Comparison of ENCODE assay signal across 19 cellular contexts in the genomic region with DNA sequence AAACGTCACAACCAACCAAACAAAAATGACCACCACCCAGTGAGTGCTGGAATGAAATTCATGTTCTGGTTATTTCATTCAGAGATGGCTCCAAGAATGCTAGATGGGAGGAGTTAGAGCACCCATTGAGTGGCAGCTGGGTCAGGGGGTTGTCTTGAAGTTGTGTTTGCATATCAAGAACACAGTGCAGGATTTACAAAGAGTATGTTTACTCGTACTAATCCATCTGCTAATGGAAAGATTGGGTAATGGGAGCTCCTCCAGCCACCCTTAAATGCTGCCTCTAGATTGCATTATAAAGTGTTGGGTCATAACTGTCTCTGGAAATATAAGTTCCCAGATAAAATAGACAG. TPM values are rescaled to one million over a fixed set of nuclear protein-coding genes. Genes with fewer than 3 reads are reported as not detected.
A peak's percentile ranks its signal among the peaks of the same experiment; 100 is the strongest.
DNase-seq lines count a peak whose midpoint lies in the region; ATAC-seq, FAIRE-seq and TF ChIP-seq lines count a peak whose summit lies in the region.
"Had no signal": no experiment of that assay in that cellular context is flagged by ENCODE, and none has a peak within 500 bp of the region (broad histone marks: within the 10 kb centered on the region; RNA-seq: fewer than 3 reads in every experiment).

No MANE protein-coding gene starts in this region.

- peak overlapping the region in 2 of 3 donors; percentile 43 to 61 for H3K4me3 ChIP-seq in breast epithelium
- peak overlapping the region; percentile 42 for H3K4me3 ChIP-seq in WERI-Rb-1 (ENCODE audit: low read depth, low read length)
- H3K4me3 ChIP-seq in HepG2 (replicated peaks in 1 of 3; ENCODE audit: insufficient read depth in 1 of 3, low read depth in 2 of 3, low read length in 3 of 3) = peak overlapping the region in 2 of 3 experiments; percentile 44 to 61; a peak in 3 of 6 replicates
- peak overlapping the region; percentile 27 to 53 (median 32) for H3K4me3 ChIP-seq in tibial nerve

- intact Hi-C loops in breast epithelium (cut with DNase I; ENCODE audit: low total_unique reads) = no loop called here
- intact Hi-C loops in MCF 10A (cut with micrococcal nuclease) = no loop called here
- intact Hi-C loops in HepG2 (cut with micrococcal nuclease; ENCODE audit: unreplicated experiment) = no loop called here

- H3K4me2 ChIP-seq in HepG2 (ENCODE audit: low read depth, low read length) = peak overlapping the region; percentile 73

- no peak overlapping the region for H2AFZ ChIP-seq in HepG2 (ENCODE audit: low read length)

- DNase-seq in breast epithelium (ENCODE audit: low spot score in 2 of 2) (no peak), MCF 10A (ENCODE audit: unreplicated experiment) (no peak), WERI-Rb-1 (no peak), HepG2 (ENCODE audit: low spot score) (peak; percentile 56), tibial nerve (ENCODE audit: low spot score in 2 of 2) (no peak), SIG-M5 treated with dmso at 0.1 percent for 504 hours (lab: John Stamatoyannopoulos, UW; ENCODE audit: unreplicated experiment) (no peak), D721Med (ENCODE audit: insufficient read length, low spot score) (no peak)
- DNase-seq: activated CD8-positive, alpha-beta memory T cell treated with anti-CD3 and anti-CD28 coated beads for 24 hours; activated naive CD4-positive, alpha-beta T cell treated with anti-CD3 and anti-CD28 coated beads, Interleukin-2, amount 50 U/mL, for 16 hours; cortex of kidney; EL; NCI-H1436; T-helper 17 cell; transverse colon had no signal

- in situ Hi-C loops in HepG2 (cut with HindIII; ENCODE audit: extremely low pct_ligation_motif_present, low pct_unique_long_range_greater_than_20kb) = no loop called here

- 0% methylated on average over 2 of the region's 2 CpGs for WGBS in HepG2 (ENCODE audit: low lambda C conversion rate)
- 3% methylated on average over 2 of the region's 2 CpGs for WGBS in tibial nerve, 2 donors

- peak; percentile 70 for FAIRE-seq in HepG2 (lab: Jason Lieb, UNC)
- FAIRE-seq in D721Med (lab: Jason Lieb, UNC) = no peak
- FAIRE-seq: frontal cortex, GM18507 had no signal

- H3K9me3 Mint-ChIP-seq in MCF 10A (ENCODE audit: unreplicated experiment) = no peaks in the 10 kb centered on the region

- H3K27me3 Mint-ChIP-seq in MCF 10A (ENCODE audit: insufficient read depth, unreplicated experiment) = no peaks in the 10 kb centered on the region

- H3K4me3 Mint-ChIP-seq in MCF 10A (ENCODE audit: unreplicated experiment) = no peak overlapping the region
- H3K4me3 Mint-ChIP-seq: memory B cell, T-helper 17 cell had no signal

- TF ChIP-seq CTCF in breast epithelium (IDR thresholded peaks at IDR 0.05) (no peak), MCF 10A (IDR thresholded peaks at IDR 0.05; ENCODE audit: unreplicated experiment) (no peak), WERI-Rb-1 (IDR thresholded peaks at IDR 0.05; ENCODE audit: low read depth, low read length) (no peak), HepG2 (CRISPR knock-in tag; IDR thresholded peaks at IDR 0.05) (no peak), tibial nerve (IDR thresholded peaks at IDR 0.05) (no peak), D721Med (IDR thresholded peaks at IDR 0.05; ENCODE audit: insufficient read depth, missing control alignments) (no peak)

- no peaks in the 10 kb centered on the region for H4K20me1 ChIP-seq in HepG2 (ENCODE audit: insufficient read depth, low read length)

- no TSS peak for BruUV-seq in MCF 10A (replicated peaks; lab: Mats Ljungman, UMichigan)
- BruUV-seq in HepG2 (replicated peaks; lab: Mats Ljungman, UMichigan) = no TSS peak

- H3K4me1 Mint-ChIP-seq in MCF 10A (ENCODE audit: insufficient read depth, unreplicated experiment) = no peaks in the 10 kb centered on the region
- H3K4me1 Mint-ChIP-seq: memory B cell, T-helper 17 cell had no signal

- no peaks in the 10 kb centered on the region for H3K79me2 ChIP-seq in HepG2 (ENCODE audit: insufficient read depth, low read length)

- H3K27ac ChIP-seq in breast epithelium (no peak overlapping the region), WERI-Rb-1 (no peak overlapping the region), HepG2 (ENCODE audit: extremely low read length, insufficient read depth, low read length) (no peak overlapping the region), tibial nerve (peak overlapping the region in 3 of 4 donors; percentile 47 to 87 (median 84))
- H3K27ac ChIP-seq: HL-60 had no signal

- CTCF ChIA-PET in MCF 10A (lab: Yijun Ruan, JAX) = interaction anchor here (0.5 to 1.0 kb wide), 7 partner anchors 9 to 470 kb away, joined by 3 to 5 read pairs (median 3); no protein-coding TSS in a partner anchor
- CTCF ChIA-PET in HepG2 (lab: Yijun Ruan, JAX; ENCODE audit: low intra/inter-chr PET ratio, low total read pairs) = no interaction called here

- POLR2A ChIA-PET in MCF 10A (lab: Yijun Ruan, JAX) (no interaction called here), HepG2 (lab: Yijun Ruan, JAX) (no interaction called here)

- H3K36me3 ChIP-seq in breast epithelium = no peaks in the 10 kb centered on the region
- no peaks in the 10 kb centered on the region for H3K36me3 ChIP-seq in WERI-Rb-1
- no peaks in the 10 kb centered on the region for H3K36me3 ChIP-seq in HepG2 (replicated peaks in 1 of 2; ENCODE audit: control insufficient read depth in 1 of 2, insufficient read depth in 2 of 2, low read length in 2 of 2)
- H3K36me3 ChIP-seq in tibial nerve = no peaks in the 10 kb centered on the region
- H3K36me3 ChIP-seq: transverse colon had no signal

- no peak overlapping the region for H3K27ac Mint-ChIP-seq in MCF 10A (ENCODE audit: low read depth, unreplicated experiment)
- H3K27ac Mint-ChIP-seq: memory B cell, T-helper 17 cell had no signal

- no peak overlapping the region for H3K9ac ChIP-seq in HepG2 (ENCODE audit: insufficient read depth, low read depth, low read length)

- peak; percentile 70 for ATAC-seq in HepG2
- ATAC-seq in HG03354 (IDR thresholded peaks at IDR 0.05; ENCODE audit: poor library complexity, severe bottlenecking, unreplicated experiment) = no peak
- ATAC-seq: T-helper 17 cell had no signal

- H3K27me3 ChIP-seq in breast epithelium (no peaks in the 10 kb centered on the region), WERI-Rb-1 (ENCODE audit: insufficient read depth, low read depth, severe bottlenecking) (no peaks in the 10 kb centered on the region), HepG2 (ENCODE audit: control insufficient read depth in 1 of 2, insufficient read depth in 2 of 2, low read length in 2 of 2) (peaks cover 0 to 6% of the 10 kb centered on the region in 2 experiments; a peak in 2 of 5 replicates), tibial nerve (peaks cover 0 to 10% of the 10 kb centered on the region in 2 donors)

- H3K36me3 Mint-ChIP-seq in MCF 10A (ENCODE audit: insufficient read depth, unreplicated experiment) = no peaks in the 10 kb centered on the region
- H3K36me3 Mint-ChIP-seq: memory B cell had no signal

- no peak for TF ChIP-seq RAD21 in HepG2 (CRISPR knock-in tag; IDR thresholded peaks at IDR 0.05)

- TF ChIP-seq EP300 in HepG2 (IDR thresholded peaks at IDR 0.05; ENCODE audit: low read depth in 2 of 2, low read length in 2 of 2) (no peak; a peak in 1 of 4 replicates), HepG2 (CRISPR knock-in tag; IDR thresholded peaks at IDR 0.05; ENCODE audit: borderline replicate concordance) (no peak), tibial nerve (IDR thresholded peaks at IDR 0.05) (no peak)

- TF ChIP-seq POLR2A in breast epithelium (IDR thresholded peaks at IDR 0.05) = no peak
- no peak for TF ChIP-seq POLR2A in HepG2 (IDR thresholded peaks at IDR 0.05; ENCODE audit: insufficient read depth in 1 of 2, low read depth in 2 of 2, low read length in 2 of 2)
- TF ChIP-seq POLR2A in tibial nerve (IDR thresholded peaks at IDR 0.05) = no peak

- H3K4me1 ChIP-seq in breast epithelium (no peaks in the 10 kb centered on the region), HepG2 (ENCODE audit: insufficient read depth, low read length) (peaks cover 12% of the 10 kb centered on the region), tibial nerve (peaks cover 0 to 15% (median 0%) of the 10 kb centered on the region in 4 donors)
- H3K4me1 ChIP-seq: transverse colon had no signal

- no peaks in the 10 kb centered on the region for H3K9me3 ChIP-seq in breast epithelium
- H3K9me3 ChIP-seq in WERI-Rb-1 (ENCODE audit: severe bottlenecking) = no peaks in the 10 kb centered on the region
- no peaks in the 10 kb centered on the region for H3K9me3 ChIP-seq in HepG2 (ENCODE audit: low read length)
- no peaks in the 10 kb centered on the region for H3K9me3 ChIP-seq in tibial nerve
- H3K9me3 ChIP-seq: transverse colon had no signal

TF ChIP-seq in HepG2, 621 proteins besides CTCF, POLR2A, EP300 and RAD21 (continues in another document):
- TF ChIP-seq ZNF12 (CRISPR knock-in tag; IDR thresholded peaks at IDR 0.05) (no peak), ZNF232 (CRISPR knock-in tag; IDR thresholded peaks at IDR 0.05; ENCODE audit: borderline replicate concordance) (no peak), NR1H2 (CRISPR knock-in tag; IDR thresholded peaks at IDR 0.05; ENCODE audit: borderline replicate concordance, low read depth) (no peak), ZSCAN31 (CRISPR knock-in tag; IDR thresholded peaks at IDR 0.05; ENCODE audit: low read depth) (no peak)

RNA-seq across cellular contexts. Expression of a gene that starts 13.4 kb away (rescaled TPM):
- total RNA-seq in breast epithelium (1 to 10 TPM in 1 of 3 donors, under 1 TPM in 2; 0.66 to 2.5 (median 0.80) TPM), MCF 10A (2022) (not detected in 2 replicates), HepG2 (2016; rRNA removed; fragmentation: Illumina TruSeq; extraction: Trizol) (not detected in 2 replicates), tibial nerve (10 to 100 TPM; 12.7 to 40.4 (median 16.5) TPM)
- not detected in 2 replicates for total RNA-seq in HepG2 (2016; cell fraction: cytosol; rRNA removed; fragmentation: Illumina TruSeq; extraction: Trizol; ENCODE audit: low read depth)
- total RNA-seq in HepG2 (2016; cell fraction: insoluble cytoplasmic fraction; rRNA removed; fragmentation: Illumina TruSeq; extraction: Trizol) = 0.03 TPM in 1 of 2 replicates, not detected in the other
- total RNA-seq in HepG2 (2016; cell fraction: membrane; rRNA removed; fragmentation: Illumina TruSeq; extraction: Trizol) = 0.03 TPM in 1 of 2 replicates, not detected in the other
- total RNA-seq in HepG2 (2016; cell fraction: nucleus; rRNA removed; fragmentation: Illumina TruSeq; extraction: Trizol) = not detected in 2 replicates
- polyA plus RNA-seq in HepG2 (2011; rRNA removed) = 0.01 TPM in 1 of 2 replicates, not detected in the other
- 0.01 TPM in 1 of 2 replicates, not detected in the other for polyA plus RNA-seq in HepG2 (2011; cell fraction: cytosol; rRNA removed)
- polyA plus RNA-seq in HepG2 (2011; cell fraction: nucleus; rRNA removed) = not detected in 2 replicates
- not detected in 2 replicates for polyA plus RNA-seq in HepG2 (2012)
- not detected in 2 replicates for polyA plus RNA-seq in HepG2 (2016; cell fraction: cytosol; fragmentation: Illumina TruSeq; extraction: Trizol; ENCODE audit: low read depth)
- polyA plus RNA-seq in HepG2 (2016; cell fraction: insoluble cytoplasmic fraction; fragmentation: Illumina TruSeq; extraction: Trizol; ENCODE audit: low read depth) = not detected in 2 replicates
- not detected in 2 replicates for polyA plus RNA-seq in HepG2 (2016; cell fraction: membrane; fragmentation: Illumina TruSeq; extraction: Trizol; ENCODE audit: low read depth)
- polyA plus RNA-seq in HepG2 (2016; cell fraction: nucleus; fragmentation: Illumina TruSeq; extraction: Trizol; ENCODE audit: insufficient read depth, low read depth) = not detected in 2 replicates
- not detected in 2 replicates for polyA minus RNA-seq in HepG2 (2011; rRNA and poly(A)+ RNA removed; ENCODE audit: low replicate concordance)
- polyA minus RNA-seq in HepG2 (2011; cell fraction: cytosol; rRNA and poly(A)+ RNA removed) = not detected in 2 replicates
- polyA minus RNA-seq in HepG2 (2011; cell fraction: nucleus; rRNA and poly(A)+ RNA removed) = not detected in 2 replicates
- total RNA-seq: T-helper 17 cell had no signal

Comparison
In these comparisons a context has a peak if more than half of its experiments do, and no peak if none do; other contexts are left out.
1. H3K27ac ChIP-seq: peak in tibial nerve (3 of 4); none in breast epithelium (0 of 2), WERI-Rb-1 (single experiment) and HepG2 (single experiment).
2. Peak in every context shown above with its lines, with median percentiles within 50 percentile points of each other: H3K4me3 ChIP-seq.